In the genomic region with DNA sequence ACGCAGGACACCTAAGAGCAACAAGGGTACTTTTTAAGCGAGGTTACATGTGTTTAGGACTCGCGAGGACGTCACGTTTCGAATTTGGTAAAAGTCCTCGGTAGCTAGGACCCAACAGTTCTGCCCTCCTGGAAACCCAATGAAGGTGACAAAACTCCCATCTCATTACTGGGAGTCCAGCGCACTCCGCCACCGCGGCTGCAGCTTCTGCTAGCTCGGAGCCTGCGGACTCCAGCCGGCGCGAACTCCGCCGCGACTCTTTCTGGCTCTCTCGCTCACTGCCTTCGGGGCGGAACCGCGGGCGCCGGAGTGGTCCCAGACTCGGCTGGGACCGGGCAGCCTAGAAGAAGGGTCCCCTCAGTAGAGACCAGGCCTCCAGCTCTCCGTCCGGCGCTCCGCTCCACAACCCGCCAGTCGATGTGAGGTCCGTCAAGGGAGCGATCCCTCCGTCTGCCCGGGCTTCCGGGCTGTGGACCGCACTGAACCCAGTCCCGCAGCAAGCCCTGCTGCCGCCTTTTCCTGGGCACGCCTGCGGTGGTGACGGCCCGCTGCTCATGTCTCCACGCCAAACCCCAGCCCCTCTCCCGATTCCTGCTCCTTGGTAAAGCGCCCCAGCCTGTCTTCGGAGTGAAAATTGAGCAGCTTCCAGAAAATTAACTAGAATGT, we compare ENCODE assay signal across 8 cellular contexts. TPM values are rescaled to one million over a fixed set of nuclear protein-coding genes. Genes with fewer than 3 reads are reported as not detected.
DNase-seq lines count a peak whose midpoint lies in the region; ATAC-seq and TF ChIP-seq lines count a peak whose summit lies in the region.
"Had no signal": no experiment of that assay in that cellular context is flagged by ENCODE, and none has a peak within 500 bp of the region (broad histone marks: within the 10 kb centered on the region; RNA-seq: fewer than 3 reads in every experiment).

No MANE protein-coding gene starts in this region.

- H3K9ac ChIP-seq in HUES64 (ENCODE audit: low read depth, low read length) (no peak overlapping the region), liver (ENCODE audit: low read depth in 1 of 2, low read length in 2 of 2) (no peak overlapping the region)

- WGBS in HUES64 = 2% methylated on average over 51 of the region's 51 CpGs
- 3% methylated on average over 51 of the region's 51 CpGs for WGBS in liver

- intact Hi-C loops in breast epithelium (cut with DNase I; ENCODE audit: low total_unique reads) = no loop called here

- H3K27me3 ChIP-seq in HUES64 (ENCODE audit: insufficient read depth, low read length) (peaks cover 99% of the 10 kb centered on the region), breast epithelium (peaks cover 0 to 24% of the 10 kb centered on the region in 2 donors), liver (ENCODE audit: control insufficient read depth in 4 of 4, insufficient read depth in 4 of 4, low read length in 3 of 4) (peaks cover 0 to 16% (median 4%) of the 10 kb centered on the region in 4 donors), thoracic aorta (replicated peaks; ENCODE audit: insufficient read depth) (no peaks in the 10 kb centered on the region)

- TF ChIP-seq POLR2A in breast epithelium (IDR thresholded peaks at IDR 0.05) = no peak

- ATAC-seq in thoracic aorta (ENCODE audit: insufficient number of reproducible peaks, low FRiP score, low read depth) = no peak
- ATAC-seq in GM18861 (IDR thresholded peaks at IDR 0.05; ENCODE audit: unreplicated experiment) = no peak

- H3K4me3 ChIP-seq in HUES64 (ENCODE audit: low read length) (peak overlapping the region; percentile 41), breast epithelium (peak overlapping the region; percentile 46 to 71 (median 64)), liver (ENCODE audit: low read depth in 1 of 3, low read length in 3 of 3) (peak overlapping the region; percentile 67 to 93 (median 69)), thoracic aorta (peak overlapping the region; percentile 86)

- DNase-seq in breast epithelium (ENCODE audit: low spot score in 2 of 2) (no peak), thoracic aorta (ENCODE audit: low spot score) (no peak), foreskin melanocyte (no peak), D341Med (ENCODE audit: low spot score) (no peak)

- H3K9me3 ChIP-seq in HUES64 (ENCODE audit: insufficient read depth, low read depth, low read length) = no peaks in the 10 kb centered on the region
- no peaks in the 10 kb centered on the region for H3K9me3 ChIP-seq in breast epithelium
- no peaks in the 10 kb centered on the region for H3K9me3 ChIP-seq in liver (ENCODE audit: control insufficient read depth in 4 of 4, low read length in 3 of 4)
- H3K9me3 ChIP-seq in thoracic aorta = no peaks in the 10 kb centered on the region

- H3K4me1 ChIP-seq in HUES64 (ENCODE audit: insufficient read depth, low read length) (peaks cover 4% of the 10 kb centered on the region; the same call in 1 of the 2 replicates), breast epithelium (no peaks in the 10 kb centered on the region), liver (ENCODE audit: control insufficient read depth in 4 of 4, insufficient read depth in 4 of 4, low read length in 3 of 4) (peaks cover 6 to 45% (median 30%) of the 10 kb centered on the region in 4 donors), thoracic aorta (ENCODE audit: control insufficient read depth in 1 of 2, low read depth in 2 of 2) (peaks cover 6 to 39% of the 10 kb centered on the region in 2 donors)

- H3K27ac ChIP-seq in HUES64 (ENCODE audit: low read depth, low read length) (no peak overlapping the region), breast epithelium (peak overlapping the region in 1 of 2 donors; percentile 53), liver (ENCODE audit: low read depth in 1 of 2, low read length in 2 of 2) (no peak overlapping the region), thoracic aorta (peak overlapping the region; percentile 88 to 89)

- H3K36me3 ChIP-seq in HUES64 (ENCODE audit: insufficient read depth, low read length) (no peaks in the 10 kb centered on the region), breast epithelium (no peaks in the 10 kb centered on the region), liver (ENCODE audit: control insufficient read depth in 4 of 4, insufficient read depth in 3 of 4, low read depth in 1 of 4, low read length in 3 of 4) (no peaks in the 10 kb centered on the region), thoracic aorta (no peaks in the 10 kb centered on the region)

- TF ChIP-seq CTCF in breast epithelium (IDR thresholded peaks at IDR 0.05) = no peak
- no peak for TF ChIP-seq CTCF in liver (IDR thresholded peaks at IDR 0.05; ENCODE audit: low read depth, low read length, missing input control)
- TF ChIP-seq CTCF in thoracic aorta (IDR thresholded peaks at IDR 0.05) = no peak

- no peak for TF ChIP-seq RAD21 in liver (IDR thresholded peaks at IDR 0.05)

TF ChIP-seq in liver, 16 proteins besides CTCF, POLR2A, EP300 and RAD21:
- no peak for TF ChIP-seq JUND (IDR thresholded peaks at IDR 0.05)
- no peak for TF ChIP-seq MAX (IDR thresholded peaks at IDR 0.05)
- no peak for TF ChIP-seq GABPA (IDR thresholded peaks at IDR 0.05 in 1 of 2, conservative IDR thresholded peaks at IDR 0.05 in 1 of 2)
- no peak for TF ChIP-seq HNF4G (IDR thresholded peaks at IDR 0.05)
- no peak for TF ChIP-seq TAF1 (conservative IDR thresholded peaks at IDR 0.05)
- TF ChIP-seq ATF3 (IDR thresholded peaks at IDR 0.05) = no peak
- no peak for TF ChIP-seq SP1 (IDR thresholded peaks at IDR 0.05)
- TF ChIP-seq, protein P1, sequence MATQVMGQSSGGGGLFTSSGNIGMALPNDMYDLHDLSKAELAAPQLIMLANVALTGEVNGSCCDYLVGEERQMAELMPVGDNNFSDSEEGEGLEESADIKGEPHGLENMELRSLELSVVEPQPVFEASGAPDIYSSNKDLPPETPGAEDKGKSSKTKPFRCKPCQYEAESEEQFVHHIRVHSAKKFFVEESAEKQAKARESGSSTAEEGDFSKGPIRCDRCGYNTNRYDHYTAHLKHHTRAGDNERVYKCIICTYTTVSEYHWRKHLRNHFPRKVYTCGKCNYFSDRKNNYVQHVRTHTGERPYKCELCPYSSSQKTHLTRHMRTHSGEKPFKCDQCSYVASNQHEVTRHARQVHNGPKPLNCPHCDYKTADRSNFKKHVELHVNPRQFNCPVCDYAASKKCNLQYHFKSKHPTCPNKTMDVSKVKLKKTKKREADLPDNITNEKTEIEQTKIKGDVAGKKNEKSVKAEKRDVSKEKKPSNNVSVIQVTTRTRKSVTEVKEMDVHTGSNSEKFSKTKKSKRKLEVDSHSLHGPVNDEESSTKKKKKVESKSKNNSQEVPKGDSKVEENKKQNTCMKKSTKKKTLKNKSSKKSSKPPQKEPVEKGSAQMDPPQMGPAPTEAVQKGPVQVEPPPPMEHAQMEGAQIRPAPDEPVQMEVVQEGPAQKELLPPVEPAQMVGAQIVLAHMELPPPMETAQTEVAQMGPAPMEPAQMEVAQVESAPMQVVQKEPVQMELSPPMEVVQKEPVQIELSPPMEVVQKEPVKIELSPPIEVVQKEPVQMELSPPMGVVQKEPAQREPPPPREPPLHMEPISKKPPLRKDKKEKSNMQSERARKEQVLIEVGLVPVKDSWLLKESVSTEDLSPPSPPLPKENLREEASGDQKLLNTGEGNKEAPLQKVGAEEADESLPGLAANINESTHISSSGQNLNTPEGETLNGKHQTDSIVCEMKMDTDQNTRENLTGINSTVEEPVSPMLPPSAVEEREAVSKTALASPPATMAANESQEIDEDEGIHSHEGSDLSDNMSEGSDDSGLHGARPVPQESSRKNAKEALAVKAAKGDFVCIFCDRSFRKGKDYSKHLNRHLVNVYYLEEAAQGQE (IDR thresholded peaks at IDR 0.05) = no peak
- no peak for TF ChIP-seq EGR1 (IDR thresholded peaks at IDR 0.05; ENCODE audit: low read depth in 2 of 2)
- no peak for TF ChIP-seq HNF4A (conservative IDR thresholded peaks at IDR 0.05)
- TF ChIP-seq NR2F2 (IDR thresholded peaks at IDR 0.05) = no peak
- TF ChIP-seq YY1 (IDR thresholded peaks at IDR 0.05) = no peak
- no peak for TF ChIP-seq FOXA1 (IDR thresholded peaks at IDR 0.05)
- no peak for TF ChIP-seq RXRA (IDR thresholded peaks at IDR 0.05)
- TF ChIP-seq FOXA2 (IDR thresholded peaks at IDR 0.05) = no peak

RNA-seq across cellular contexts. Expression of gene OSR1, which starts 3.0 kb away (rescaled TPM):
- not detected for polyA plus RNA-seq in HUES64 (2013, experiment 1 of 2)
- polyA plus RNA-seq in HUES64 (2013, experiment 2 of 2) = 0.19 TPM
- total RNA-seq in breast epithelium = 10 to 100 TPM; 18.7 to 40.0 (median 34.1) TPM
- total RNA-seq in liver = under 1 TPM; 0.17 to 0.70 TPM
- polyA plus RNA-seq in liver = under 1 TPM in 1 of 2 donors, not detected in 1; 0.14 TPM
- 100 to 1,000 TPM in 1 of 2 donors, 10 to 100 TPM in 1; 90.7 to 180 TPM for total RNA-seq in thoracic aorta
- total RNA-seq: activated naive CD4-positive, alpha-beta T cell treated with anti-CD3 and anti-CD28 coated beads, Interleukin-2, amount 50 U/mL, for 72 hours had no signal

Comparison
In these comparisons a context has a peak if more than half of its experiments do, and no peak if none do; other contexts are left out.
1. H3K27ac ChIP-seq: peak in thoracic aorta (2 of 2); none in HUES64 (single experiment) and liver (0 of 2).
2. RNA of gene OSR1, which starts 3.0 kb away (total RNA-seq): 90.7 to 180 TPM in thoracic aorta and 18.7 to 40.0 TPM in breast epithelium; 0.17 to 0.70 TPM in liver; every median in the first group is over 10 times any median in the second.
3. Peak in every context shown above with its lines, with median percentiles within 50 percentile points of each other: H3K4me3 ChIP-seq.